ENCODE assay signal across 1 cellular context in the genomic region with DNA sequence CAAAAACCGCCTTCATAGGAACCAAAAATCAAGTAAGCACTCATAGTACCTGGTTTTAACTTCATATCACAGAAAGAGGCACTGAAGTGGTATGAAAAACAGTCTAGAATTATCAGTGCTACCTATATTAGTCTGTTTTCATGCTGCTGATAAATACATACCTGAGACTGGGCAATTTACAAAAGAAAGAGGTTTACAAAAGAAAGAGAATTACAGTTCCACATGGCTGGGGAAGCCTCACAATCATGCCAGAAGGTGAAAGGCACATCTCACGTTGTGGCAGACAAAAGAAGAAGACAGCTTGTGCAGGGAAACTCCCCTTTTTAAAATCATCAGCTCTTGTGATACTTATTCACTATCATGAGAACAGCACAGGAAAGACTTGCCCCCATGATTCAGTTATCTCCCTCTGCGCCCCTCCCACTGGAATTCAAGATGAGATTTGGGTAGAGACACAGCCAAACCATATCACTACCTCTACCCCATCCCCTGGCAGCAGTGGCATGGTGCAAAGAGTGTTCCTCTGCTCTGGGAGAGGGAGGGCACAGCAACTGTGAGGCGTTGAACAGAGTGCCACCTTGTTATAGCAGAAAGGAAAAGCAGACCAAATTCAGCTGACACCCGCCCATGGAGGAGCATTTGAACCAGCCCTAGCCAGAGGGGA.
TF ChIP-seq lines count a peak whose summit lies in the region.

No MANE protein-coding gene starts in this region.

TF ChIP-seq in GM23338, 12 proteins besides CTCF, POLR2A, EP300 and RAD21 (continued from another document):
- no peak for TF ChIP-seq EZH2 (IDR thresholded peaks at IDR 0.05; ENCODE audit: low read depth, unreplicated experiment)
- TF ChIP-seq ZNF462 (CRISPR knock-in tag; IDR thresholded peaks at IDR 0.05), result no peak
- no peak for TF ChIP-seq CREB1 (CRISPR knock-in tag; IDR thresholded peaks at IDR 0.05; ENCODE audit: low read depth)
- no peak for TF ChIP-seq NANOG (IDR thresholded peaks at IDR 0.05; ENCODE audit: borderline replicate concordance)
- TF ChIP-seq JUNB (IDR thresholded peaks at IDR 0.05; ENCODE audit: unreplicated experiment), result no peak
- TF ChIP-seq ZNF114 (CRISPR knock-in tag; IDR thresholded peaks at IDR 0.05), result no peak
- no peak for TF ChIP-seq ETS1 (IDR thresholded peaks at IDR 0.05)
- no peak for TF ChIP-seq EZH2phosphoT487 (IDR thresholded peaks at IDR 0.05; ENCODE audit: unreplicated experiment)
